11 cellular contexts compared by ENCODE assay signal in the genomic region with DNA sequence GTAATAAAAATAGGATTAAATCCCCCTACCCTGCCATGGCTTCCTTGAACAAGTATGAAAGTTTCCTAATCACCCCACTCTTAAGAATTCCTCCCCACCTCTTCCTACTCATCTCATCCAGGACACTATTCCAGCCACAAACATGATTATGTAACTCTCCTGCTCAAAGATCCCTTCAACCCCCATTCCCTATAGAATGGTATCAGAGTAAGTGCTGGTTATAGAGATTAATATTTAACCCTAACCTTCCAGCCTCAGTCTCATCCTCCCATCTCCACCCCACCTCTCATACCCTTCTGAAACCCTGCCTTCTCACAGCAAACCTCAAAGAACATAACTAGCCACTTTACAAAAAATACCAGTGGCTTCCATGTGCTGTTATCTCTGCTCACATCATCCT.
DNase-seq lines count a peak whose midpoint lies in the region; ATAC-seq and TF ChIP-seq lines count a peak whose summit lies in the region.
"Had no signal": no experiment of that assay in that cellular context is flagged by ENCODE, and none has a peak within 500 bp of the region (broad histone marks: within the 10 kb centered on the region; RNA-seq: fewer than 3 reads in every experiment).

No MANE protein-coding gene starts in this region.

- peaks cover 0 to 11% of the 10 kb centered on the region in 2 donors for H3K36me3 ChIP-seq in gastroesophageal sphincter
- peaks cover 0 to 14% (median 5%) of the 10 kb centered on the region in 4 donors for H3K36me3 ChIP-seq in stomach

- peak; percentile 86 for ATAC-seq in GM19463 (IDR thresholded peaks at IDR 0.05; ENCODE audit: unreplicated experiment)
- ATAC-seq in HG03521 (IDR thresholded peaks at IDR 0.05; ENCODE audit: unreplicated experiment) = peak; percentile 69
- peak; percentile 52 for ATAC-seq in gastroesophageal sphincter
- no peak for ATAC-seq in GM18505 (IDR thresholded peaks at IDR 0.05; ENCODE audit: unreplicated experiment)

- H3K27me3 ChIP-seq in gastroesophageal sphincter = no peaks in the 10 kb centered on the region
- no peaks in the 10 kb centered on the region for H3K27me3 ChIP-seq in stomach

- H3K4me3 ChIP-seq in gastroesophageal sphincter = no peak overlapping the region
- H3K4me3 ChIP-seq in stomach = no peak overlapping the region

- TF ChIP-seq EP300 in gastroesophageal sphincter (IDR thresholded peaks at IDR 0.05) = no peak
- no peak for TF ChIP-seq EP300 in stomach (IDR thresholded peaks at IDR 0.05)

- peaks cover 13 to 37% (median 22%) of the 10 kb centered on the region in 3 donors for H3K4me1 ChIP-seq in gastroesophageal sphincter
- H3K4me1 ChIP-seq in stomach = peaks cover 14 to 49% (median 27%) of the 10 kb centered on the region in 4 donors

- H3K27ac ChIP-seq in gastroesophageal sphincter (peak overlapping the region; percentile 79 to 86 (median 82)), stomach (peak overlapping the region in 4 of 5 donors; percentile 57 to 82 (median 72))
- H3K27ac ChIP-seq: HL-60 had no signal

- TF ChIP-seq CTCF in gastroesophageal sphincter (IDR thresholded peaks at IDR 0.05) (no peak), stomach (IDR thresholded peaks at IDR 0.05) (no peak)

- H3K9me3 ChIP-seq in gastroesophageal sphincter (no peaks in the 10 kb centered on the region), stomach (no peaks in the 10 kb centered on the region)

- no peak for TF ChIP-seq POLR2A in gastroesophageal sphincter (IDR thresholded peaks at IDR 0.05)
- no peak for TF ChIP-seq POLR2A in stomach (IDR thresholded peaks at IDR 0.05)
- no peak for TF ChIP-seq POLR2A in GM18505 (IDR thresholded peaks at IDR 0.05; ENCODE audit: borderline replicate concordance, extremely low read depth, insufficient read depth, insufficient read length)

- intact Hi-C loops in stomach (cut with DNase I; ENCODE audit: low total_unique reads) = loop anchor here (10.0 kb wide), 1 partner anchor 153 kb away; a partner anchor contains a TSS

- no peak for DNase-seq in stomach
- DNase-seq in NCI-H2029 (lab: John Stamatoyannopoulos, UW) = no peak
- DNase-seq in kidney glomerular epithelial cell (lab: John Stamatoyannopoulos, UW) = no peak
- no peak for DNase-seq in kidney tubule cell (ENCODE audit: low spot score)
- DNase-seq: activated CD4-positive, alpha-beta memory T cell treated with anti-CD3 and anti-CD28 coated beads for 36 hours; effector memory CD4-positive, alpha-beta T cell had no signal
